ENCODE assay signal across 15 cellular contexts in genomic region chrX:82676386-82676785, GRCh38.
A peak's percentile ranks its signal among the peaks of the same experiment; 100 is the strongest.
DNase-seq lines count a peak whose midpoint lies in the region; ATAC-seq and TF ChIP-seq lines count a peak whose summit lies in the region.
"Had no signal": no experiment of that assay in that cellular context is flagged by ENCODE, and none has a peak within 500 bp of the region (broad histone marks: within the 10 kb centered on the region; RNA-seq: fewer than 3 reads in every experiment).

No MANE protein-coding gene starts in this region.

- H3K27ac ChIP-seq in SK-N-SH (ENCODE audit: low read depth in 2 of 2, low read length in 1 of 2) (no peak overlapping the region), smooth muscle cell (ENCODE audit: low read depth) (no peak overlapping the region), tibial artery (no peak overlapping the region)
- H3K27ac ChIP-seq: ovary had no signal

- H3K79me2 ChIP-seq in SK-N-SH (ENCODE audit: insufficient read depth) (no peaks in the 10 kb centered on the region), smooth muscle cell (ENCODE audit: low read depth) (no peaks in the 10 kb centered on the region)

- H3K36me3 Mint-ChIP-seq in chondrocyte (ENCODE audit: low read depth), result no peaks in the 10 kb centered on the region

- peak; percentile 59 for TF ChIP-seq CTCF in SK-N-SH (IDR thresholded peaks at IDR 0.05)
- TF ChIP-seq CTCF in chondrocyte (IDR thresholded peaks at IDR 0.05), result peak; percentile 68
- peak; percentile 41 for TF ChIP-seq CTCF in smooth muscle cell (IDR thresholded peaks at IDR 0.05; ENCODE audit: borderline replicate concordance, insufficient read depth, poor library complexity, severe bottlenecking)
- TF ChIP-seq CTCF in tibial artery (IDR thresholded peaks at IDR 0.05), result no peak

- POLR2A ChIA-PET in SK-N-SH (lab: Yijun Ruan, JAX), result no interaction called here

- H3K9ac ChIP-seq in SK-N-SH (no peak overlapping the region), smooth muscle cell (ENCODE audit: low read depth) (no peak overlapping the region)

- H3K27me3 ChIP-seq in SK-N-SH (ENCODE audit: insufficient read depth) (no peaks in the 10 kb centered on the region), smooth muscle cell (ENCODE audit: low read depth) (no peaks in the 10 kb centered on the region), tibial artery (no peaks in the 10 kb centered on the region)
- H3K27me3 ChIP-seq: ovary had no signal

- no peak overlapping the region for H3K4me2 ChIP-seq in SK-N-SH
- no peak overlapping the region for H3K4me2 ChIP-seq in smooth muscle cell

- peaks cover 13% of the 10 kb centered on the region for H3K9me3 Mint-ChIP-seq in chondrocyte (ENCODE audit: low read depth)
- H3K9me3 Mint-ChIP-seq: dendritic cell treated with granulocyte-macrophage colony-stimulating factor and Interleukin-4, amounts not matched to agents 40 ng/mL and 50 ng/mL, for 4 days had no signal

- peak; percentile 8; the same call in 1 of the 2 replicates for TF ChIP-seq RAD21 in SK-N-SH (IDR thresholded peaks at IDR 0.05; ENCODE audit: low read length)

- no peaks in the 10 kb centered on the region for H4K20me1 ChIP-seq in SK-N-SH (ENCODE audit: insufficient read depth)
- no peaks in the 10 kb centered on the region for H4K20me1 ChIP-seq in smooth muscle cell (ENCODE audit: low read depth)

- TF ChIP-seq EP300 in SK-N-SH (IDR thresholded peaks at IDR 0.05; ENCODE audit: borderline replicate concordance in 1 of 2, low read depth in 1 of 2, low read length in 1 of 2), result no peak

- DNase-seq in SK-N-SH (no peak), NCI-H69 (lab: John Stamatoyannopoulos, UW) (peak; percentile 12), chondrocyte (ENCODE audit: low spot score) (no peak), smooth muscle cell (lab: John Stamatoyannopoulos, UW; ENCODE audit: unreplicated experiment) (no peak), NCI-H82 treated with DMSO at 0.1 percent for 48 hours (lab: John Stamatoyannopoulos, UW; ENCODE audit: unreplicated experiment) (no peak), tibial artery (no peak)
- DNase-seq: activated CD4-positive, alpha-beta T cell treated with anti-CD3 and anti-CD28 coated beads for 4 hours; KG1; midbrain; NCI-H2081; ovary; T-helper 17 cell had no signal

- H2AFZ ChIP-seq in SK-N-SH (ENCODE audit: low read depth), result no peak overlapping the region
- no peak overlapping the region for H2AFZ ChIP-seq in smooth muscle cell (ENCODE audit: low read depth)

- intact Hi-C loops in tibial artery (cut with DNase I; ENCODE audit: low total_unique reads), result no loop called here

- H3K4me3 Mint-ChIP-seq in chondrocyte (ENCODE audit: unreplicated experiment), result no peak overlapping the region
- H3K4me3 Mint-ChIP-seq: dendritic cell treated with granulocyte-macrophage colony-stimulating factor and Interleukin-4, amounts not matched to agents 40 ng/mL and 50 ng/mL, for 4 days; T-helper 17 cell had no signal

- CTCF ChIA-PET in SK-N-SH (lab: Yijun Ruan, JAX), result interaction anchor here (0.9 to 1.8 kb wide), 4 partner anchors 9 to 458 kb away, joined by 3 to 12 read pairs (median 6); no protein-coding TSS in a partner anchor

- no peaks in the 10 kb centered on the region for H3K4me1 Mint-ChIP-seq in chondrocyte (ENCODE audit: low read depth)
- H3K4me1 Mint-ChIP-seq: T-helper 17 cell had no signal

- ATAC-seq in SK-N-SH treated with all-trans-retinoic acid at 6 μM for 48 hours, result no peak
- ATAC-seq in GM19455 (IDR thresholded peaks at IDR 0.05; ENCODE audit: unreplicated experiment), result no peak
- ATAC-seq: T-helper 17 cell had no signal

- H3K4me3 ChIP-seq in SK-N-SH (ENCODE audit: low read depth in 2 of 2, low read length in 1 of 2), result no peak overlapping the region
- no peak overlapping the region for H3K4me3 ChIP-seq in smooth muscle cell
- no peak overlapping the region for H3K4me3 ChIP-seq in tibial artery
- H3K4me3 ChIP-seq: ovary had no signal

- H3K4me1 ChIP-seq in SK-N-SH (ENCODE audit: control insufficient read depth in 1 of 2, insufficient read depth in 2 of 2, low read depth in 1 of 2, low read length in 1 of 2), result no peaks in the 10 kb centered on the region
- H3K4me1 ChIP-seq in smooth muscle cell (ENCODE audit: low read depth), result no peaks in the 10 kb centered on the region
- no peaks in the 10 kb centered on the region for H3K4me1 ChIP-seq in tibial artery

- H3K27me3 Mint-ChIP-seq in chondrocyte (ENCODE audit: low read depth), result no peaks in the 10 kb centered on the region
- H3K27me3 Mint-ChIP-seq: dendritic cell treated with granulocyte-macrophage colony-stimulating factor and Interleukin-4, amounts not matched to agents 40 ng/mL and 50 ng/mL, for 4 days; T-helper 17 cell had no signal

- no peak overlapping the region for H3K27ac Mint-ChIP-seq in chondrocyte (ENCODE audit: unreplicated experiment)
- H3K27ac Mint-ChIP-seq: dendritic cell treated with granulocyte-macrophage colony-stimulating factor and Interleukin-4, amounts not matched to agents 40 ng/mL and 50 ng/mL, for 4 days; T-helper 17 cell had no signal

- H3K36me3 ChIP-seq in SK-N-SH (replicated peaks in 1 of 2; ENCODE audit: control insufficient read depth in 1 of 2, insufficient read depth in 2 of 2, low read length in 1 of 2) (no peaks in the 10 kb centered on the region), smooth muscle cell (ENCODE audit: low read depth) (no peaks in the 10 kb centered on the region), tibial artery (no peaks in the 10 kb centered on the region)
- H3K36me3 ChIP-seq: ovary had no signal

- WGBS in SK-N-SH (ENCODE audit: low lambda C conversion rate), result 3% methylated on average over 2 of the region's 2 CpGs
- WGBS in smooth muscle cell (ENCODE audit: low lambda C conversion rate), result 51% methylated on average over 2 of the region's 2 CpGs

- no peaks in the 10 kb centered on the region for H3K9me2 ChIP-seq in SK-N-SH

- H3F3A ChIP-seq in SK-N-SH (replicated peaks; ENCODE audit: insufficient read depth) (no peaks in the 10 kb centered on the region), smooth muscle cell (ENCODE audit: low read depth) (no peaks in the 10 kb centered on the region)

- no peaks in the 10 kb centered on the region for H3K9me3 ChIP-seq in SK-N-SH
- no peaks in the 10 kb centered on the region for H3K9me3 ChIP-seq in smooth muscle cell (replicated peaks; ENCODE audit: low read depth)
- no peaks in the 10 kb centered on the region for H3K9me3 ChIP-seq in tibial artery

TF ChIP-seq in SK-N-SH, 30 proteins besides CTCF, POLR2A, EP300 and RAD21 (continues in another document):
- TF ChIP-seq ZBTB33 (IDR thresholded peaks at IDR 0.05; ENCODE audit: borderline replicate concordance, low read depth) (no peak), CHD2 (IDR thresholded peaks at IDR 0.05; ENCODE audit: low read length, partially characterized antibody) (no peak), YY1 (IDR thresholded peaks at IDR 0.05; ENCODE audit: low read depth) (no peak), MXI1 (IDR thresholded peaks at IDR 0.05; ENCODE audit: low read depth, low read length) (no peak)

TF ChIP-seq in SK-N-SH treated with all-trans-retinoic acid at 6 μM for 48 hours, 23 proteins besides CTCF, POLR2A, EP300 and RAD21 (continues in another document):
- no peak for TF ChIP-seq PPARA (CRISPR knock-in tag; IDR thresholded peaks at IDR 0.05; ENCODE audit: borderline replicate concordance)
- TF ChIP-seq, protein P1, sequence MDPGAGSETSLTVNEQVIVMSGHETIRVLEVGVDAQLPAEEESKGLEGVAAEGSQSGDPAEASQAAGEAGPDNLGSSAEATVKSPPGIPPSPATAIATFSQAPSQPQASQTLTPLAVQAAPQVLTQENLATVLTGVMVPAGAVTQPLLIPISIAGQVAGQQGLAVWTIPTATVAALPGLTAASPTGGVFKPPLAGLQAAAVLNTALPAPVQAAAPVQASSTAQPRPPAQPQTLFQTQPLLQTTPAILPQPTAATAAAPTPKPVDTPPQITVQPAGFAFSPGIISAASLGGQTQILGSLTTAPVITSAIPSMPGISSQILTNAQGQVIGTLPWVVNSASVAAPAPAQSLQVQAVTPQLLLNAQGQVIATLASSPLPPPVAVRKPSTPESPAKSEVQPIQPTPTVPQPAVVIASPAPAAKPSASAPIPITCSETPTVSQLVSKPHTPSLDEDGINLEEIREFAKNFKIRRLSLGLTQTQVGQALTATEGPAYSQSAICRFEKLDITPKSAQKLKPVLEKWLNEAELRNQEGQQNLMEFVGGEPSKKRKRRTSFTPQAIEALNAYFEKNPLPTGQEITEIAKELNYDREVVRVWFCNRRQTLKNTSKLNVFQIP (CRISPR knock-in tag; IDR thresholded peaks at IDR 0.05; ENCODE audit: borderline replicate concordance, low read depth), result no peak
- TF ChIP-seq ZC3H10 (CRISPR knock-in tag; IDR thresholded peaks at IDR 0.05), result no peak
- TF ChIP-seq GLIS3 (CRISPR knock-in tag; IDR thresholded peaks at IDR 0.05), result no peak
- TF ChIP-seq CREB5 (CRISPR knock-in tag; IDR thresholded peaks at IDR 0.05; ENCODE audit: low read depth), result no peak
- TF ChIP-seq ESRRG (CRISPR knock-in tag; IDR thresholded peaks at IDR 0.05), result no peak
- no peak for TF ChIP-seq ISL1 (CRISPR knock-in tag; IDR thresholded peaks at IDR 0.05)
- TF ChIP-seq ZNF8 (CRISPR knock-in tag; IDR thresholded peaks at IDR 0.05), result no peak
- TF ChIP-seq RARB (CRISPR knock-in tag; IDR thresholded peaks at IDR 0.05), result no peak
- no peak for TF ChIP-seq ZFP30 (CRISPR knock-in tag; IDR thresholded peaks at IDR 0.05)
- TF ChIP-seq OSR1 (CRISPR knock-in tag; IDR thresholded peaks at IDR 0.05), result no peak
- no peak for TF ChIP-seq CSDC2 (CRISPR knock-in tag; IDR thresholded peaks at IDR 0.05)

Comparison
In these comparisons a context has a peak if more than half of its experiments do, and no peak if none do; other contexts are left out.
1. CTCF ChIP-seq: peak in SK-N-SH (single experiment), chondrocyte (single experiment) and smooth muscle cell (single experiment); none in tibial artery (0 of 2).